20 cellular contexts compared by ENCODE assay signal in the genomic region with DNA sequence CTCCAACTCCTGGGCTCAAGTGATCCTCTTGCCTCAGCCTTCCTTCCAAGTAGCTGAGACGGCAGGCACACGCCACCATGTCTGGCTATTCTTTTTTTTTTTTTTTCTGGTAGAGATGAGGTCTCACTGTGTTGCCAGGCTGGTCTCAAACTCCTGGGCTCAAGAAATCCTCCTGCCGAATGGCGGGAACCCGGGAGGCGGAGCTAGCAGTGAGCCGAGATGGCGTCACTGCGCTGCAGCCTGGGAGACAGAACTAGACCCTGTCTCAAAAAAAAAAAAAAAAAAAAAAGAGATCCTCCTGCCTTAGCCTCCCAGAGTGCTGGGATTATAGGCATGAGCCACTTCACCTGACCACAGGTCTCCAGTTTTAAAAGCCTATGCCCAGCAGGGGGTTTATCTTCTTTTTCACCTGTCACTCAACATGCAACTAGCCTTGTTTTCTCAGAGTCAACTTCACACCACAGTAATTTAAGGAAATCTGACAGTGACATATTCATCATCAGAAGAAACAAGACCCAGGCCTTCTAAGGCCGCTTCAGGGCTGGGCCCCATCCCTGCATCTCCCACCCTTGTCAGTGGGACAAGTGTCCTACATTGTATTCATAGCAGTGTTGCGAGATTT.
"Had no signal": no experiment of that assay in that cellular context is flagged by ENCODE, and none has a peak within 500 bp of the region (broad histone marks: within the 10 kb centered on the region; RNA-seq: fewer than 3 reads in every experiment).

No MANE protein-coding gene starts in this region.

- ATAC-seq: gastrocnemius medialis; left cardiac atrium; natural killer cell treated with Interleukin-12 subunit alpha and Interleukin-12 subunit beta and Interleukin-15 and Interleukin-18, amount 100 ng/mL, for 72 hours; pancreas; right cardiac atrium had no signal

- H3K27ac Mint-ChIP-seq: natural killer cell treated with Interleukin-12 subunit alpha and Interleukin-12 subunit beta and Interleukin-15 and Interleukin-18, amount 100 ng/mL, for 72 hours; neural progenitor cell; progenitor cell of endocrine pancreas had no signal

- H3K4me3 Mint-ChIP-seq: natural killer cell treated with Interleukin-12 subunit alpha and Interleukin-12 subunit beta and Interleukin-15 and Interleukin-18, amount 100 ng/mL, for 72 hours; neural progenitor cell had no signal

- H3K9me3 Mint-ChIP-seq: natural killer cell treated with Interleukin-12 subunit alpha and Interleukin-12 subunit beta and Interleukin-15 and Interleukin-18, amount 100 ng/mL, for 72 hours had no signal

- H3K27ac ChIP-seq: dorsolateral prefrontal cortex, gastrocnemius medialis, left ventricle myocardium inferior, neural progenitor cell, pancreas had no signal

- H3K36me3 ChIP-seq: gastrocnemius medialis, left ventricle myocardium inferior, neural progenitor cell, pancreas had no signal

- DNase-seq: cortex of kidney; dorsolateral prefrontal cortex; effector CD8-positive, alpha-beta T cell; gastrocnemius medialis; glutamatergic neuron; kidney; left cardiac atrium; left ventricle myocardium inferior; mesenchymal stem cell; midbrain; nucleus accumbens; pancreas; right cardiac atrium; small intestine; stimulated activated CD4-positive, alpha-beta T cell treated with anti-CD3 and anti-CD28 coated beads, Interleukin-12 subunit alpha, Interleukin-12 subunit beta, amount 100 ng/mL, for 4 hours; stimulated activated naive CD4-positive, alpha-beta T cell treated with Interleukin-2 at 50 U/mL for 16 hours; trophoblast cell had no signal

- H3K9me3 ChIP-seq: gastrocnemius medialis, pancreas had no signal

- H3K36me3 Mint-ChIP-seq: neural progenitor cell had no signal

- H3K4me1 Mint-ChIP-seq: neural progenitor cell had no signal

- H3K27me3 Mint-ChIP-seq: progenitor cell of endocrine pancreas had no signal
